1 cellular context compared by ENCODE assay signal in the genomic region with DNA sequence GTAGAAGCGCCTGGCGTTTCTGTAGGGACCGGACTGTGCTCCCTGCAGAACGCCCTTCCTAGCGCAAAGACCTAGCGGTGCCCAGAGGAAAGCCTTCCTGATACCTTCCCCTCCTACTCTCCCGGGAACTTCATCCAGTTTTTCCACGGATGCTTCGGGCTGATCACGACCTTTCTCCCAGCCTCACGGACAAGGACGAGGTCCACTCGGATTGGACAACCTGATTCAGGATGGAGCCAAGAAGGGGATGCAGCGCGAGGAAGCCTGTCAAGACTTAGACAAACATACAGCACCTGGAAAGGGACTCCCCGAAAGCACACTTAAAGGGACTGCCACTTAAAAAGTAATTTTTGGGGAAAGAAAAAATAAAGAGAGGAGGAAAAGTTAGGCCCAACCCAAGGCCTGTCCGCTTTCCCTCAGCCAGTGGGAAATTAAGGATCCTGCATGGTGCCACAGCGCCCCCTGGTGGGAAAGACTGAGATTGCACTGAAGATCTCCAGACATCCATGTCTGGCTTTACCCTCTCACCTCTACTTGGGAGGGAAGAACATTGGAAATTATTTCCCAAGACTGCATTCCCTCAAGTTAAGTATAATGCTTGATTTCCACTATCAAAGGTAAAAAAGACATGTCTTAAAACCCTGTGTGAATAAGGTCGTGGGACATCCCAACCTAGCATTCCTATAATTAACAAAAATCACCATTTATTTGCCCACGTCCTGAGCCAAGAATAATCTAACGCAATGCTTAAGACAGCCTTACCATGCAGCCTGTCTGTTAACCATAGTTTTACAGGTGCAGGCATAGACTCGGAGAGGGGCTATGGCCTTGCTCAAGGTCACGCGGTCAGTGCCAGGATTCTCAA.
TF ChIP-seq lines count a peak whose summit lies in the region.

No MANE protein-coding gene starts in this region.

TF ChIP-seq in GM12878, 131 proteins besides CTCF, POLR2A, EP300 and RAD21 (continued from another document):
- TF ChIP-seq, protein P1, sequence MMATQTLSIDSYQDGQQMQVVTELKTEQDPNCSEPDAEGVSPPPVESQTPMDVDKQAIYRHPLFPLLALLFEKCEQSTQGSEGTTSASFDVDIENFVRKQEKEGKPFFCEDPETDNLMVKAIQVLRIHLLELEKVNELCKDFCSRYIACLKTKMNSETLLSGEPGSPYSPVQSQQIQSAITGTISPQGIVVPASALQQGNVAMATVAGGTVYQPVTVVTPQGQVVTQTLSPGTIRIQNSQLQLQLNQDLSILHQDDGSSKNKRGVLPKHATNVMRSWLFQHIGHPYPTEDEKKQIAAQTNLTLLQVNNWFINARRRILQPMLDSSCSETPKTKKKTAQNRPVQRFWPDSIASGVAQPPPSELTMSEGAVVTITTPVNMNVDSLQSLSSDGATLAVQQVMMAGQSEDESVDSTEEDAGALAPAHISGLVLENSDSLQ (IDR thresholded peaks at IDR 0.05), result no peak
- TF ChIP-seq RAD51 (IDR thresholded peaks at IDR 0.05), result no peak
- peak; percentile 81 for TF ChIP-seq SMC3 (IDR thresholded peaks at IDR 0.05; ENCODE audit: borderline replicate concordance, low read length)
- no peak for TF ChIP-seq CREM (IDR thresholded peaks at IDR 0.05; ENCODE audit: low read depth)
- TF ChIP-seq ZNF217 (IDR thresholded peaks at IDR 0.05), result no peak
- TF ChIP-seq PAX5 (IDR thresholded peaks at IDR 0.05; ENCODE audit: borderline replicate concordance, low read depth, low read length), result no peak
- TF ChIP-seq PML (IDR thresholded peaks at IDR 0.05; ENCODE audit: low read length), result no peak
- TF ChIP-seq RBBP5 (conservative IDR thresholded peaks at IDR 0.05), result no peak
- 0 out of 2 replicates have a peak, but pooled peaks have one; percentile 11 for TF ChIP-seq IKZF1 (conservative IDR thresholded peaks at IDR 0.05)
